Comparison of ENCODE assay signal across 13 cellular contexts in the genomic region with DNA sequence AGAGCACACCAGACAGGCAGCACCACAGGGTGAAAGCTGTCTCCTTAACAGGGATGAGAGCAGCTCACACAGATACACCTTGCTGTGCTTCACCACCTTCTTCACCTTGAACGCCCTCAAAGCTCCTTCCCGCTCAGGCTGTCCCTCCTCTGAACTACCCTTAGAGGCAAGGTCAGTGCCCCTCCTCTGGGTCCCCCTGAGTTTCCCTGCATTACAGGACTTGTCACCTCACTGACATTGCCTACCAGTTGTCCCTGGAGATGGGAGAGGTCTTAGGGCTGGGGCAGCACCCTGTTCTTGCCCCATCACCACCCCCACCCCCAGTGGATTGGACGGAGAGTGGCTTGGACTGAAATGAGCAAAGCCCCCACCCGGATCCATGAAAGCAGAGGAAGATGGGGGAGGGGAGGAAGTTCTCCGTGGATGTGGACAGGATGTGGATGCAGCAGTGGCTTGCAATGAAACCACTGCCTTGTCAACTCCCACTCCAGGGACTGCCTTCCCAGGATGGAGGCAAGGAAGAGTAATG.
"Had no signal": no experiment of that assay in that cellular context is flagged by ENCODE, and none has a peak within 500 bp of the region (broad histone marks: within the 10 kb centered on the region; RNA-seq: fewer than 3 reads in every experiment).

No MANE protein-coding gene starts in this region.

- H3K4me1 ChIP-seq: esophagus muscularis mucosa had no signal

- H3K36me3 Mint-ChIP-seq: activated naive CD4-positive, alpha-beta T cell treated with anti-CD3 and anti-CD28 coated beads, Interleukin-2, amount 50 U/mL, for 24 hours; stimulated activated effector memory CD8-positive, alpha-beta T cell treated with anti-CD3 and anti-CD28 coated beads, Interleukin-12 subunit alpha, Interleukin-12 subunit beta, amount 100 ng/mL, for 72 hours had no signal

- ATAC-seq: activated T-helper 17 cell treated with anti-CD3 and anti-CD28 coated beads, Interleukin-2, amount 50 U/mL, for 72 hours; stimulated activated effector memory CD8-positive, alpha-beta T cell treated with anti-CD3 and anti-CD28 coated beads, Interleukin-12 subunit alpha, Interleukin-12 subunit beta, amount 100 ng/mL, for 72 hours had no signal

- H3K9me3 ChIP-seq: esophagus muscularis mucosa had no signal

- H3K9me3 Mint-ChIP-seq: activated naive CD4-positive, alpha-beta T cell treated with anti-CD3 and anti-CD28 coated beads, Interleukin-2, amount 50 U/mL, for 24 hours; activated T-helper 17 cell treated with anti-CD3 and anti-CD28 coated beads, Interleukin-2, amount 50 U/mL, for 72 hours; nephron progenitor cell; stimulated activated effector memory CD8-positive, alpha-beta T cell treated with anti-CD3 and anti-CD28 coated beads, Interleukin-12 subunit alpha, Interleukin-12 subunit beta, amount 100 ng/mL, for 72 hours had no signal

- H3K4me3 Mint-ChIP-seq: activated naive CD4-positive, alpha-beta T cell treated with anti-CD3 and anti-CD28 coated beads, Interleukin-2, amount 50 U/mL, for 24 hours; activated T-helper 17 cell treated with anti-CD3 and anti-CD28 coated beads, Interleukin-2, amount 50 U/mL, for 72 hours; nephron progenitor cell; stimulated activated effector memory CD8-positive, alpha-beta T cell treated with anti-CD3 and anti-CD28 coated beads, Interleukin-12 subunit alpha, Interleukin-12 subunit beta, amount 100 ng/mL, for 72 hours had no signal

- H3K4me3 ChIP-seq: esophagus muscularis mucosa, hepatocyte had no signal

- H3K27ac Mint-ChIP-seq: activated naive CD4-positive, alpha-beta T cell treated with anti-CD3 and anti-CD28 coated beads, Interleukin-2, amount 50 U/mL, for 24 hours; activated T-helper 17 cell treated with anti-CD3 and anti-CD28 coated beads, Interleukin-2, amount 50 U/mL, for 72 hours; nephron progenitor cell; stimulated activated effector memory CD8-positive, alpha-beta T cell treated with anti-CD3 and anti-CD28 coated beads, Interleukin-12 subunit alpha, Interleukin-12 subunit beta, amount 100 ng/mL, for 72 hours had no signal

- H3K27ac ChIP-seq: esophagus muscularis mucosa, hepatocyte had no signal

- H3K4me1 Mint-ChIP-seq: activated naive CD4-positive, alpha-beta T cell treated with anti-CD3 and anti-CD28 coated beads, Interleukin-2, amount 50 U/mL, for 24 hours; activated T-helper 17 cell treated with anti-CD3 and anti-CD28 coated beads, Interleukin-2, amount 50 U/mL, for 72 hours; stimulated activated effector memory CD8-positive, alpha-beta T cell treated with anti-CD3 and anti-CD28 coated beads, Interleukin-12 subunit alpha, Interleukin-12 subunit beta, amount 100 ng/mL, for 72 hours had no signal

- H3K27me3 Mint-ChIP-seq: activated naive CD4-positive, alpha-beta T cell treated with anti-CD3 and anti-CD28 coated beads, Interleukin-2, amount 50 U/mL, for 24 hours had no signal

- H3K36me3 ChIP-seq: esophagus muscularis mucosa had no signal

- DNase-seq: activated CD4-positive, alpha-beta T cell treated with anti-CD3 and anti-CD28 coated beads, Interleukin-2, amount 50 U/mL, for 1 hour; kidney glomerular epithelial cell; mesendoderm; nephron progenitor cell; occipital lobe; stimulated activated CD4-positive, alpha-beta T cell treated with anti-CD3 and anti-CD28 coated beads, Interleukin-12 subunit alpha, Interleukin-12 subunit beta, amount 100 ng/mL, for 4 hours; stimulated activated CD4-positive, alpha-beta T cell treated with anti-CD3 and anti-CD28 coated beads, Interleukin-2, amount 100 ng/mL, for 24 hours; SW 1271 had no signal
